9 cellular contexts compared by ENCODE assay signal in genomic region chr11:117099681-117100080, GRCh38. TPM values are rescaled to one million over a fixed set of nuclear protein-coding genes. Genes with fewer than 3 reads are reported as not detected.
A peak's percentile ranks its signal among the peaks of the same experiment; 100 is the strongest.
DNase-seq lines count a peak whose midpoint lies in the region; ATAC-seq lines count a peak whose summit lies in the region.
"Had no signal": no experiment of that assay in that cellular context is flagged by ENCODE, and none has a peak within 500 bp of the region (broad histone marks: within the 10 kb centered on the region; RNA-seq: fewer than 3 reads in every experiment).

No MANE protein-coding gene starts in this region.

- H3K18ac ChIP-seq in neuronal stem cell (ENCODE audit: low read length) = no peak overlapping the region

- H3K9me3 ChIP-seq in endocrine pancreas (ENCODE audit: control insufficient read depth, low read length) = no peaks in the 10 kb centered on the region
- H3K9me3 ChIP-seq in neuronal stem cell (replicated peaks in 1 of 2; ENCODE audit: control insufficient read depth in 2 of 2, insufficient read depth in 1 of 2, low read depth in 1 of 2, low read length in 2 of 2) = no peaks in the 10 kb centered on the region

- H3K23ac ChIP-seq in neuronal stem cell (ENCODE audit: low read depth, low read length, poor library complexity) = no peak overlapping the region

- no peak for DNase-seq in stimulated activated naive CD8-positive, alpha-beta T cell treated with anti-CD3 and anti-CD28 coated beads, Interleukin-15, Interleukin-2, amounts not matched to agents 100 U/mL and 50 U/mL, for 24 hours
- DNase-seq in neuronal stem cell (ENCODE audit: low spot score) = no peak
- no peak for DNase-seq in SK-N-DZ (ENCODE audit: low spot score)
- no peak for DNase-seq in SIG-M5 treated with dmso at 0.1 percent for 504 hours (lab: John Stamatoyannopoulos, UW; ENCODE audit: unreplicated experiment)
- no peak for DNase-seq in left colon
- DNase-seq: NK-92 treated with Interleukin-12 subunit alpha and Interleukin-12 subunit beta, amount 100 ng/mL, for 24 hours had no signal

- H3K79me1 ChIP-seq in neuronal stem cell (ENCODE audit: low read depth, low read length) = peaks cover 5% of the 10 kb centered on the region

- H3K4ac ChIP-seq in neuronal stem cell (ENCODE audit: low read length) = no peak overlapping the region

- no peak overlapping the region for H2BK15ac ChIP-seq in neuronal stem cell (ENCODE audit: low read length)

- no peak overlapping the region for H4K91ac ChIP-seq in neuronal stem cell (ENCODE audit: low read depth, low read length, poor library complexity)

- no peak overlapping the region for H3K14ac ChIP-seq in neuronal stem cell (ENCODE audit: low read length)

- peak overlapping the region; percentile 98 for H3K27ac Mint-ChIP-seq in stimulated activated naive CD8-positive, alpha-beta T cell treated with anti-CD3 and anti-CD28 coated beads, Interleukin-15, Interleukin-2, amounts not matched to agents 100 ng/mL and 50 ng/mL, for 24 hours

- peak overlapping the region; percentile 17 for H3K27ac ChIP-seq in neuronal stem cell (replicated peaks; ENCODE audit: low read length)

- no peak overlapping the region for H4K8ac ChIP-seq in neuronal stem cell (ENCODE audit: low read depth, low read length)

- H2BK120ac ChIP-seq in neuronal stem cell (ENCODE audit: low read depth, low read length) = no peak overlapping the region

- no peak overlapping the region for H2AK5ac ChIP-seq in neuronal stem cell (ENCODE audit: low read depth, low read length)

- H3K4me1 Mint-ChIP-seq in stimulated activated naive CD8-positive, alpha-beta T cell treated with anti-CD3 and anti-CD28 coated beads, Interleukin-15, Interleukin-2, amounts not matched to agents 100 ng/mL and 50 ng/mL, for 24 hours (ENCODE audit: low read depth) = peaks cover 40% of the 10 kb centered on the region

- H3K9ac ChIP-seq in endocrine pancreas (ENCODE audit: control insufficient read depth, insufficient read depth, low read length) (no peak overlapping the region), neuronal stem cell (ENCODE audit: low read depth, low read length, poor library complexity) (no peak overlapping the region)

- H3K27me3 Mint-ChIP-seq in stimulated activated naive CD8-positive, alpha-beta T cell treated with anti-CD3 and anti-CD28 coated beads, Interleukin-15, Interleukin-2, amounts not matched to agents 100 ng/mL and 50 ng/mL, for 24 hours = no peaks in the 10 kb centered on the region

- peak overlapping the region; percentile 24 for H3K4me3 Mint-ChIP-seq in stimulated activated naive CD8-positive, alpha-beta T cell treated with anti-CD3 and anti-CD28 coated beads, Interleukin-15, Interleukin-2, amounts not matched to agents 100 ng/mL and 50 ng/mL, for 24 hours

- H3K9me3 Mint-ChIP-seq in stimulated activated naive CD8-positive, alpha-beta T cell treated with anti-CD3 and anti-CD28 coated beads, Interleukin-15, Interleukin-2, amounts not matched to agents 100 ng/mL and 50 ng/mL, for 24 hours = no peaks in the 10 kb centered on the region

- ATAC-seq in stimulated activated naive CD8-positive, alpha-beta T cell treated with anti-CD3 and anti-CD28 coated beads, Interleukin-15, Interleukin-2, amounts not matched to agents 100 U/mL and 50 U/mL, for 24 hours = no peak
- ATAC-seq in HG03039 (IDR thresholded peaks at IDR 0.05; ENCODE audit: unreplicated experiment) = no peak
- no peak for ATAC-seq in left colon

- H3K36me3 ChIP-seq in endocrine pancreas (ENCODE audit: control insufficient read depth, insufficient read depth, low read length) (no peaks in the 10 kb centered on the region), neuronal stem cell (replicated peaks in 1 of 2; ENCODE audit: control insufficient read depth in 2 of 2, insufficient read depth in 2 of 2, low read length in 2 of 2) (no peaks in the 10 kb centered on the region)

- H2BK12ac ChIP-seq in neuronal stem cell (ENCODE audit: low read length) = no peak overlapping the region

- peak overlapping the region; percentile 96 for H2AFZ ChIP-seq in neuronal stem cell (ENCODE audit: low read length)

- intact Hi-C loops in left colon (cut with DNase I, micrococcal nuclease) = loop anchor here (5.0 to 10.0 kb wide), 3 partner anchors 128 to 305 kb away; partner anchors contain the start of gene APOA5 (in 1 of the 2)

- WGBS in neuronal stem cell (ENCODE audit: extremely low coverage in 2 of 2, insufficient read length in 2 of 2, insufficient replicate concordance in 1 of 2), 2 donors = no CpG with 5 or more reads among the region's 2 CpGs

- H3K27me3 ChIP-seq in endocrine pancreas (ENCODE audit: control insufficient read depth, insufficient read depth, low read length) (no peaks in the 10 kb centered on the region), neuronal stem cell (ENCODE audit: control insufficient read depth in 3 of 3, insufficient read depth in 3 of 3, low read depth in 1 of 3, low read length in 3 of 3) (no peaks in the 10 kb centered on the region)

- no peak overlapping the region for H2BK5ac ChIP-seq in neuronal stem cell (ENCODE audit: low read length)

- no peaks in the 10 kb centered on the region for H3K36me3 Mint-ChIP-seq in stimulated activated naive CD8-positive, alpha-beta T cell treated with anti-CD3 and anti-CD28 coated beads, Interleukin-15, Interleukin-2, amounts not matched to agents 100 ng/mL and 50 ng/mL, for 24 hours (ENCODE audit: low read depth)

- H3K4me3 ChIP-seq in endocrine pancreas (ENCODE audit: control insufficient read depth, insufficient read depth, low read length) = peak overlapping the region; percentile 47
- no peak overlapping the region for H3K4me3 ChIP-seq in neuronal stem cell (ENCODE audit: low read length in 2 of 2)

- no peak overlapping the region for H3K4me2 ChIP-seq in neuronal stem cell (ENCODE audit: insufficient read depth, low read length, poor library complexity, severe bottlenecking)

- H3K4me1 ChIP-seq in endocrine pancreas (ENCODE audit: control insufficient read depth, insufficient read depth, low read length) = peaks cover 8% of the 10 kb centered on the region
- H3K4me1 ChIP-seq in neuronal stem cell (ENCODE audit: control insufficient read depth in 2 of 2, insufficient read depth in 1 of 2, low read depth in 1 of 2, low read length in 2 of 2) = peaks cover 22 to 38% of the 10 kb centered on the region in 2 donors

RNA-seq across cellular contexts. Expression of gene SIK3, which starts 1.5 kb away (rescaled TPM):
- 12.3 TPM for polyA plus RNA-seq in neuronal stem cell (2013, experiment 1 of 2)
- polyA plus RNA-seq in neuronal stem cell (2013, experiment 2 of 2) = 13.3 TPM
- 3.9 and 4.0 TPM in 2 replicates for polyA plus RNA-seq in SK-N-DZ (2014; cell fraction: cytosol; rRNA removed)
- 6.9 and 20.1 TPM in 2 replicates for polyA plus RNA-seq in SK-N-DZ (2014; cell fraction: nucleus; rRNA removed)
- total RNA-seq in left colon = 10 to 100 TPM; 35.3 to 39.0 TPM

RNA-seq across cellular contexts. Expression of gene PAFAH1B2, which starts 44.4 kb away (rescaled TPM):
- 89.5 TPM for polyA plus RNA-seq in neuronal stem cell (2013, experiment 1 of 2)
- polyA plus RNA-seq in neuronal stem cell (2013, experiment 2 of 2) = 91.3 TPM
- polyA plus RNA-seq in SK-N-DZ (2014; cell fraction: cytosol; rRNA removed) = 32.6 and 33.7 TPM in 2 replicates
- polyA plus RNA-seq in SK-N-DZ (2014; cell fraction: nucleus; rRNA removed) = 8.5 and 11.4 TPM in 2 replicates
- 10 to 100 TPM; 74.0 to 75.5 TPM for total RNA-seq in left colon
